ENCODE assay signal across 1 cellular context in the genomic region with DNA sequence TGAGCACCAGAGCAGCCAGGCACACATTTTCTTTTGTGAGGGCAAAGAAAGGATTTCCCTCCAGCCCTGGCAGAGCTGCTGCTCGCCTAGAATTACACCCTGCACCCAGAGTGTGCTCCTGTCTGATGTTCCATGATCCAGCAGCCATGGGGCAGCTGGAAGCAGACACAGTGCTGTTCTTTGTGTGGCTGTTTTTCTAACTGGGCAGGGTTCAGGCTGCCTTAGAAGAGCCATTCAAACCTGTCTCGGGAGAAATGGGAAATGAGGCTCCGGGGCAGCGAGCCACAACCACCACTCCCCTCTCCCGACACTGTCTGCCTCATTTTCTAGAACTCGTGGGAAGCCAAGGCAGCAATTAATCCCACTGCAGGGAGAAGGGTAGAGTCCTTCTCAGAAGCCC.
A peak's percentile ranks its signal among the peaks of the same experiment; 100 is the strongest.
TF ChIP-seq lines count a peak whose summit lies in the region.

No MANE protein-coding gene starts in this region.

TF ChIP-seq in HepG2, 621 proteins besides CTCF, POLR2A, EP300 and RAD21 (continued from another document):
- TF ChIP-seq WIZ (CRISPR knock-in tag; IDR thresholded peaks at IDR 0.05) (0 out of 2 replicates have a peak, but pooled peaks have one; percentile 48), STAG1 (CRISPR knock-in tag; IDR thresholded peaks at IDR 0.05) (no peak), ZNF335 (CRISPR knock-in tag; IDR thresholded peaks at IDR 0.05) (no peak), NCOR1 (IDR thresholded peaks at IDR 0.05; ENCODE audit: borderline replicate concordance, low read length) (no peak), SOX13 (IDR thresholded peaks at IDR 0.05) (no peak), SOX13 (CRISPR knock-in tag; conservative IDR thresholded peaks at IDR 0.05 in 1 of 2, IDR thresholded peaks at IDR 0.05 in 1 of 2) (no peak), RBM22 (optimal IDR thresholded peaks at IDR 0.05; ENCODE audit: low read length) (no peak), SIN3B (IDR thresholded peaks at IDR 0.05; ENCODE audit: low read length) (no peak), PHB2 (IDR thresholded peaks at IDR 0.05; ENCODE audit: partially characterized antibody) (no peak), ASH2L (IDR thresholded peaks at IDR 0.05; ENCODE audit: insufficient read length, low read depth, low read length) (no peak)
- TF ChIP-seq, protein P1, sequence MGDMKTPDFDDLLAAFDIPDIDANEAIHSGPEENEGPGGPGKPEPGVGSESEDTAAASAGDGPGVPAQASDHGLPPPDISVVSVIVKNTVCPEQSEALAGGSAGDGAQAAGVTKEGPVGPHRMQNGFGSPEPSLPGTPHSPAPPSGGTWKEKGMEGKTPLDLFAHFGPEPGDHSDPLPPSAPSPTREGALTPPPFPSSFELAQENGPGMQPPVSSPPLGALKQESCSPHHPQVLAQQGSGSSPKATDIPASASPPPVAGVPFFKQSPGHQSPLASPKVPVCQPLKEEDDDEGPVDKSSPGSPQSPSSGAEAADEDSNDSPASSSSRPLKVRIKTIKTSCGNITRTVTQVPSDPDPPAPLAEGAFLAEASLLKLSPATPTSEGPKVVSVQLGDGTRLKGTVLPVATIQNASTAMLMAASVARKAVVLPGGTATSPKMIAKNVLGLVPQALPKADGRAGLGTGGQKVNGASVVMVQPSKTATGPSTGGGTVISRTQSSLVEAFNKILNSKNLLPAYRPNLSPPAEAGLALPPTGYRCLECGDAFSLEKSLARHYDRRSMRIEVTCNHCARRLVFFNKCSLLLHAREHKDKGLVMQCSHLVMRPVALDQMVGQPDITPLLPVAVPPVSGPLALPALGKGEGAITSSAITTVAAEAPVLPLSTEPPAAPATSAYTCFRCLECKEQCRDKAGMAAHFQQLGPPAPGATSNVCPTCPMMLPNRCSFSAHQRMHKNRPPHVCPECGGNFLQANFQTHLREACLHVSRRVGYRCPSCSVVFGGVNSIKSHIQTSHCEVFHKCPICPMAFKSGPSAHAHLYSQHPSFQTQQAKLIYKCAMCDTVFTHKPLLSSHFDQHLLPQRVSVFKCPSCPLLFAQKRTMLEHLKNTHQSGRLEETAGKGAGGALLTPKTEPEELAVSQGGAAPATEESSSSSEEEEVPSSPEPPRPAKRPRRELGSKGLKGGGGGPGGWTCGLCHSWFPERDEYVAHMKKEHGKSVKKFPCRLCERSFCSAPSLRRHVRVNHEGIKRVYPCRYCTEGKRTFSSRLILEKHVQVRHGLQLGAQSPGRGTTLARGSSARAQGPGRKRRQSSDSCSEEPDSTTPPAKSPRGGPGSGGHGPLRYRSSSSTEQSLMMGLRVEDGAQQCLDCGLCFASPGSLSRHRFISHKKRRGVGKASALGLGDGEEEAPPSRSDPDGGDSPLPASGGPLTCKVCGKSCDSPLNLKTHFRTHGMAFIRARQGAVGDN (CRISPR knock-in tag; IDR thresholded peaks at IDR 0.05): peak; percentile 39
